ENCODE assay signal across 16 cellular contexts in the genomic region with DNA sequence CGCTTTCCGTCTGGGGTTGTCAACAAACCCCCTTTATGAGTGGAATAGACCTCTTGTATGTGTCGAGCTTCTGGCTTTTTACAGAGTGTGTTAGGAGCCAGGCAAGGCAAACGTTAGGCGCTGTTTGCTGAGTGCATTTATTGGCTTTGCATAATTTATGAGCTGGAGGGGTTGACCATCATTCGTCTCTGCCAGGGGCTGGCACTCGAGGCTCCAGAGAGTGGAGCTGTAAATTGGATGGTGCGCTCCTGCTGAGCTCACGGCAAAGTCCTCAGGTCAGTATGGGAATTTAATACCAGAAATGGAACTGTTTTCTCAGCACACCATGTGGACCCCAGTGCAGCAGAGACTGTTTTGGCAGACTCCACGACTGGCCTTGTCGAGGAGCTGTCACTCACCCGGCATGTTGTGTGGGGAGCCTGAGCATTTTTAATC.
DNase-seq lines count a peak whose midpoint lies in the region; ATAC-seq and TF ChIP-seq lines count a peak whose summit lies in the region.
"Had no signal": no experiment of that assay in that cellular context is flagged by ENCODE, and none has a peak within 500 bp of the region (broad histone marks: within the 10 kb centered on the region; RNA-seq: fewer than 3 reads in every experiment).

No MANE protein-coding gene starts in this region.

- no peak for TF ChIP-seq POLR2A in ovary (IDR thresholded peaks at IDR 0.05)

- no peaks in the 10 kb centered on the region for H3K9me3 Mint-ChIP-seq in nephron progenitor cell
- H3K9me3 Mint-ChIP-seq: activated B cell treated with CpG ODN at 0.5 μM for 24 hours had no signal

- no peaks in the 10 kb centered on the region for H3K36me3 ChIP-seq in ovary

- no peak for TF ChIP-seq CTCF in nephron progenitor cell (IDR thresholded peaks at IDR 0.05)
- no peak for TF ChIP-seq CTCF in ovary (IDR thresholded peaks at IDR 0.05)

- peak overlapping the region; percentile 73 for H3K27ac Mint-ChIP-seq in nephron progenitor cell
- H3K27ac Mint-ChIP-seq: activated B cell treated with CpG ODN at 0.5 μM for 24 hours, B cell had no signal

- H3K27me3 Mint-ChIP-seq in nephron progenitor cell (ENCODE audit: low read depth, poor library complexity) = peaks cover 9% of the 10 kb centered on the region
- H3K27me3 Mint-ChIP-seq: activated B cell treated with CpG ODN at 0.5 μM for 24 hours, B cell had no signal

- peak overlapping the region; percentile 33 for H3K4me3 Mint-ChIP-seq in nephron progenitor cell
- H3K4me3 Mint-ChIP-seq: activated B cell treated with CpG ODN at 0.5 μM for 24 hours, B cell had no signal

- no peak overlapping the region for H3K4me3 ChIP-seq in ovary

- H3K27me3 ChIP-seq in ovary = no peaks in the 10 kb centered on the region

- H3K9me3 ChIP-seq in ovary = no peaks in the 10 kb centered on the region

- DNase-seq in DMS79 (lab: John Stamatoyannopoulos, UW) = peak; percentile 98
- DNase-seq in NCI-H2029 treated with DMSO at 0.1 percent for 48 hours (lab: John Stamatoyannopoulos, UW) = peak; percentile 93
- DNase-seq in NCI-H748 (lab: John Stamatoyannopoulos, UW; ENCODE audit: unreplicated experiment) = peak; percentile 90
- DNase-seq in nephron progenitor cell = peak; percentile 59
- DNase-seq in 8988T = no peak
- no peak for DNase-seq in activated CD4-positive, alpha-beta T cell treated with anti-CD3 and anti-CD28 coated beads, Interleukin-2, amount 50 U/mL, for 1 hour
- no peak for DNase-seq in ovary
- DNase-seq: activated B cell treated with CpG ODN at 0.5 μM for 24 hours; activated gamma-delta T cell; amniotic stem cell; midbrain; stimulated activated CD4-positive, alpha-beta T cell treated with anti-CD3 and anti-CD28 coated beads, Interleukin-2, amount 100 ng/mL, for 24 hours had no signal

- no peak for ATAC-seq in HG02642 (IDR thresholded peaks at IDR 0.05; ENCODE audit: poor library complexity, unreplicated experiment)
- ATAC-seq: HCT116, sciatic nerve had no signal

- H3K4me1 Mint-ChIP-seq in nephron progenitor cell = peaks cover 77% of the 10 kb centered on the region
- H3K4me1 Mint-ChIP-seq: activated B cell treated with CpG ODN at 0.5 μM for 24 hours had no signal

- H3K27ac ChIP-seq in ovary = no peak overlapping the region

- H3K36me3 Mint-ChIP-seq in nephron progenitor cell (ENCODE audit: low read depth) = peaks cover 10% of the 10 kb centered on the region

- no peaks in the 10 kb centered on the region for H3K4me1 ChIP-seq in ovary (ENCODE audit: insufficient read depth)

- WGBS in ovary, 3 donors = 79 to 88% (median 87%) methylated on average over 12 of the region's 12 CpGs

- TF ChIP-seq EP300 in ovary (IDR thresholded peaks at IDR 0.05) = no peak

- intact Hi-C loops in ovary (cut with DNase I) = no loop called here

Comparison
In these comparisons a context has a peak if more than half of its experiments do, and no peak if none do; other contexts are left out.
1. DNase-seq: peak in DMS79 (single experiment), NCI-H2029 treated with DMSO at 0.1 percent for 48 hours (single experiment), NCI-H748 (single experiment) and nephron progenitor cell (single experiment); none in 8988T (single experiment), activated CD4-positive, alpha-beta T cell treated with anti-CD3 and anti-CD28 coated beads, Interleukin-2, amount 50 U/mL, for 1 hour (single experiment) and ovary (0 of 5).